Comparison of ENCODE assay signal across 1 cellular context in the genomic region with DNA sequence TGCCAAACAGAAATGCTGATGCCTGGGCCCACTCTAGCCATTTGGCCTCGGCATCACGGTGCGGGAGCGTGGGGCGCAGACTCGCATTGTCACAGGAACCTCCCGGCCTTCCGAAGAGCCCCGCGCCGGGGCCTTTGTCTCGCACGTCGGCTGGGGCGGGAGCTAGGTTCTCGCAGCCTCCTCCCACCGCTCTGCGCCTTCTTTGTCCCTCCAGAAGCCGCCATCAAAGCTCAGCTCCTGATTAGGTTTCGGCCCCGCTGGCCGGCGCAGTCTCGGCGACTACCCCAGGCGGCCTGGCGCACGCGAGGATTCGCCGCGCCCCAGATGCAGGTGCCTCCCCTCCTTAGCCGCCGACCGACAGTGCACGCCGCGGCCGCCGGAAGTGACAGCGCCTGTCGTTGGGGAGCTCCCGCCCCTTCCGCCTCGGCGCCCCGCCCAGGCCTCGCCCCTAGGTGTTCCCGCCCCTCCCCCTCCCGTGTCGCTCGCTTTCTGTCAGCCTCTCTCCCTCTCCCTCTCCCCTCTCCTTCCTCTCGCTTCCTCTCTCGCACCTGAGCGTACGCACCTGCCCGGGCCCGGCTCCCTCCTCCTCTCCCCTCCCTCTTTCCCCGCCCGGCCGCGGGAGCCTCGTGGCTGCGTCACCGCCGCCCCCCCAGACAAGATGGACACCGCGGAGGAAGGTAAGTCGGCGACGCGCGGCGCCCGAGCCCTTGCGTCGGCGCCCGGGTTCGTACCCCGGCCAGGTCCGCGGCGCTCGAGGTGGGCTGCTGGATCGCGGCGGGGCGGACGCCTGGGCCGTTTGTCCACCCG.
TF ChIP-seq lines count a peak whose summit lies in the region.

A gene with protein sequence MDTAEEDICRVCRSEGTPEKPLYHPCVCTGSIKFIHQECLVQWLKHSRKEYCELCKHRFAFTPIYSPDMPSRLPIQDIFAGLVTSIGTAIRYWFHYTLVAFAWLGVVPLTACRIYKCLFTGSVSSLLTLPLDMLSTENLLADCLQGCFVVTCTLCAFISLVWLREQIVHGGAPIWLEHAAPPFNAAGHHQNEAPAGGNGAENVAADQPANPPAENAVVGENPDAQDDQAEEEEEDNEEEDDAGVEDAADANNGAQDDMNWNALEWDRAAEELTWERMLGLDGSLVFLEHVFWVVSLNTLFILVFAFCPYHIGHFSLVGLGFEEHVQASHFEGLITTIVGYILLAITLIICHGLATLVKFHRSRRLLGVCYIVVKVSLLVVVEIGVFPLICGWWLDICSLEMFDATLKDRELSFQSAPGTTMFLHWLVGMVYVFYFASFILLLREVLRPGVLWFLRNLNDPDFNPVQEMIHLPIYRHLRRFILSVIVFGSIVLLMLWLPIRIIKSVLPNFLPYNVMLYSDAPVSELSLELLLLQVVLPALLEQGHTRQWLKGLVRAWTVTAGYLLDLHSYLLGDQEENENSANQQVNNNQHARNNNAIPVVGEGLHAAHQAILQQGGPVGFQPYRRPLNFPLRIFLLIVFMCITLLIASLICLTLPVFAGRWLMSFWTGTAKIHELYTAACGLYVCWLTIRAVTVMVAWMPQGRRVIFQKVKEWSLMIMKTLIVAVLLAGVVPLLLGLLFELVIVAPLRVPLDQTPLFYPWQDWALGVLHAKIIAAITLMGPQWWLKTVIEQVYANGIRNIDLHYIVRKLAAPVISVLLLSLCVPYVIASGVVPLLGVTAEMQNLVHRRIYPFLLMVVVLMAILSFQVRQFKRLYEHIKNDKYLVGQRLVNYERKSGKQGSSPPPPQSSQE (plus strand): TSS at position 455 of the 807 bp plus-strand sequence. CDS start 204 bp downstream, at position 659.

TF ChIP-seq in H1, 55 proteins besides CTCF, POLR2A, EP300 and RAD21 (continues in another document):
- TF ChIP-seq CBX8 (IDR thresholded peaks at IDR 0.05; ENCODE audit: borderline replicate concordance, low read depth, low read length) (no peak), SP2 (IDR thresholded peaks at IDR 0.05; ENCODE audit: low read length) (no peak), TAF1 (IDR thresholded peaks at IDR 0.05; ENCODE audit: low read depth, low read length) (peak; percentile 92), ZNF274 (IDR thresholded peaks at IDR 0.05; ENCODE audit: borderline replicate concordance, extremely low read depth, low read length) (no peak), RXRA (IDR thresholded peaks at IDR 0.05; ENCODE audit: insufficient read depth, low read depth, low read length) (0 out of 2 replicates have a peak, but pooled peaks have one; percentile 5), KDM1A (IDR thresholded peaks at IDR 0.05; ENCODE audit: borderline replicate concordance, low read length) (no peak), GABPA (IDR thresholded peaks at IDR 0.05; ENCODE audit: borderline replicate concordance, insufficient read depth, low read length) (peak; percentile 85), BACH1 (IDR thresholded peaks at IDR 0.05; ENCODE audit: low read length) (peak; percentile 26; the same call in 1 of the 2 replicates), SUZ12 (IDR thresholded peaks at IDR 0.05; ENCODE audit: low read length) (peak; percentile 44; the same call in 1 of the 2 replicates), RNF2 (IDR thresholded peaks at IDR 0.05; ENCODE audit: borderline replicate concordance, low read depth, low read length, missing control alignments, poor library complexity, severe bottlenecking) (no peak), POLR2AphosphoS5 (IDR thresholded peaks at IDR 0.05; ENCODE audit: low read depth, low read length) (peak; percentile 92), SRF (IDR thresholded peaks at IDR 0.05; ENCODE audit: low read depth, low read length) (no peak), BRCA1 (IDR thresholded peaks at IDR 0.05; ENCODE audit: low read depth, low read length) (no peak), TCF12 (IDR thresholded peaks at IDR 0.05; ENCODE audit: low read depth, low read length) (peak; percentile 92), CEBPB (IDR thresholded peaks at IDR 0.05; ENCODE audit: low read depth, low read length) (no peak), HDAC6 (IDR thresholded peaks at IDR 0.05; ENCODE audit: low read depth, low read length) (no peak), CREB1 (IDR thresholded peaks at IDR 0.05) (peak; percentile 79), MAFK (IDR thresholded peaks at IDR 0.05; ENCODE audit: low read depth, low read length) (no peak; the same call in 1 of the 2 replicates), CHD2 (IDR thresholded peaks at IDR 0.05; ENCODE audit: low read length) (peak; percentile 48), SP1 (IDR thresholded peaks at IDR 0.05; ENCODE audit: low read depth, low read length) (peak; percentile 79), KDM4A (IDR thresholded peaks at IDR 0.05; ENCODE audit: low read depth, low read length, severe bottlenecking) (peak; percentile 83), BCL11A (IDR thresholded peaks at IDR 0.05; ENCODE audit: low read depth in 2 of 2, low read length in 2 of 2) (no peak), CTBP2 (IDR thresholded peaks at IDR 0.05; ENCODE audit: borderline replicate concordance, insufficient read depth, insufficient read length, low read length) (peak; percentile 94), NRF1 (IDR thresholded peaks at IDR 0.05; ENCODE audit: low read depth, low read length) (no peak), PHF8 (conservative IDR thresholded peaks at IDR 0.05; ENCODE audit: low read depth, low read length) (peak; percentile 87), RFX5 (IDR thresholded peaks at IDR 0.05; ENCODE audit: borderline replicate concordance, low read depth, low read length) (no peak), EGR1 (IDR thresholded peaks at IDR 0.05; ENCODE audit: borderline replicate concordance, low read depth, low read length) (peak; percentile 97), FOSL1 (IDR thresholded peaks at IDR 0.05; ENCODE audit: insufficient read depth, low read depth, low read length) (no peak), HDAC2 (IDR thresholded peaks at IDR 0.05; ENCODE audit: borderline replicate concordance in 1 of 2, low read depth in 2 of 2, low read length in 2 of 2) (peak in 1 of 2 experiments; percentile 76; a peak in 2 of 4 replicates), JUN (IDR thresholded peaks at IDR 0.05; ENCODE audit: low read depth, low read length) (0 out of 2 replicates have a peak, but pooled peaks have one; percentile 44), GTF2F1 (IDR thresholded peaks at IDR 0.05; ENCODE audit: borderline replicate concordance, low read depth, low read length) (no peak), SAP30 (IDR thresholded peaks at IDR 0.05; ENCODE audit: insufficient read depth, insufficient replicate concordance, low read length) (no peak), KDM5A (IDR thresholded peaks at IDR 0.05; ENCODE audit: low read length) (no peak), CBX5 (IDR thresholded peaks at IDR 0.05; ENCODE audit: low read depth, low read length) (no peak), ASH2L (IDR thresholded peaks at IDR 0.05; ENCODE audit: low read length) (peak; percentile 96), CHD1 (IDR thresholded peaks at IDR 0.05; ENCODE audit: low read depth, low read length) (no peak; the same call in 1 of the 2 replicates), JUND (IDR thresholded peaks at IDR 0.05; ENCODE audit: low read length) (peak; percentile 36; the same call in 1 of the 2 replicates), SP4 (IDR thresholded peaks at IDR 0.05; ENCODE audit: low read length) (peak; percentile 34; the same call in 1 of the 2 replicates), NANOG (IDR thresholded peaks at IDR 0.05; ENCODE audit: insufficient read depth, low read depth, low read length, poor library complexity, severe bottlenecking) (no peak), SIRT6 (IDR thresholded peaks at IDR 0.05; ENCODE audit: low read length) (no peak)
- TF ChIP-seq, protein P1, sequence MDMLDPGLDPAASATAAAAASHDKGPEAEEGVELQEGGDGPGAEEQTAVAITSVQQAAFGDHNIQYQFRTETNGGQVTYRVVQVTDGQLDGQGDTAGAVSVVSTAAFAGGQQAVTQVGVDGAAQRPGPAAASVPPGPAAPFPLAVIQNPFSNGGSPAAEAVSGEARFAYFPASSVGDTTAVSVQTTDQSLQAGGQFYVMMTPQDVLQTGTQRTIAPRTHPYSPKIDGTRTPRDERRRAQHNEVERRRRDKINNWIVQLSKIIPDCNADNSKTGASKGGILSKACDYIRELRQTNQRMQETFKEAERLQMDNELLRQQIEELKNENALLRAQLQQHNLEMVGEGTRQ (IDR thresholded peaks at IDR 0.05; ENCODE audit: low read length) = no peak
- TF ChIP-seq, protein P2, sequence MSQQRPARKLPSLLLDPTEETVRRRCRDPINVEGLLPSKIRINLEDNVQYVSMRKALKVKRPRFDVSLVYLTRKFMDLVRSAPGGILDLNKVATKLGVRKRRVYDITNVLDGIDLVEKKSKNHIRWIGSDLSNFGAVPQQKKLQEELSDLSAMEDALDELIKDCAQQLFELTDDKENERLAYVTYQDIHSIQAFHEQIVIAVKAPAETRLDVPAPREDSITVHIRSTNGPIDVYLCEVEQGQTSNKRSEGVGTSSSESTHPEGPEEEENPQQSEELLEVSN (IDR thresholded peaks at IDR 0.05) = peak; percentile 75
- TF ChIP-seq, protein P3, sequence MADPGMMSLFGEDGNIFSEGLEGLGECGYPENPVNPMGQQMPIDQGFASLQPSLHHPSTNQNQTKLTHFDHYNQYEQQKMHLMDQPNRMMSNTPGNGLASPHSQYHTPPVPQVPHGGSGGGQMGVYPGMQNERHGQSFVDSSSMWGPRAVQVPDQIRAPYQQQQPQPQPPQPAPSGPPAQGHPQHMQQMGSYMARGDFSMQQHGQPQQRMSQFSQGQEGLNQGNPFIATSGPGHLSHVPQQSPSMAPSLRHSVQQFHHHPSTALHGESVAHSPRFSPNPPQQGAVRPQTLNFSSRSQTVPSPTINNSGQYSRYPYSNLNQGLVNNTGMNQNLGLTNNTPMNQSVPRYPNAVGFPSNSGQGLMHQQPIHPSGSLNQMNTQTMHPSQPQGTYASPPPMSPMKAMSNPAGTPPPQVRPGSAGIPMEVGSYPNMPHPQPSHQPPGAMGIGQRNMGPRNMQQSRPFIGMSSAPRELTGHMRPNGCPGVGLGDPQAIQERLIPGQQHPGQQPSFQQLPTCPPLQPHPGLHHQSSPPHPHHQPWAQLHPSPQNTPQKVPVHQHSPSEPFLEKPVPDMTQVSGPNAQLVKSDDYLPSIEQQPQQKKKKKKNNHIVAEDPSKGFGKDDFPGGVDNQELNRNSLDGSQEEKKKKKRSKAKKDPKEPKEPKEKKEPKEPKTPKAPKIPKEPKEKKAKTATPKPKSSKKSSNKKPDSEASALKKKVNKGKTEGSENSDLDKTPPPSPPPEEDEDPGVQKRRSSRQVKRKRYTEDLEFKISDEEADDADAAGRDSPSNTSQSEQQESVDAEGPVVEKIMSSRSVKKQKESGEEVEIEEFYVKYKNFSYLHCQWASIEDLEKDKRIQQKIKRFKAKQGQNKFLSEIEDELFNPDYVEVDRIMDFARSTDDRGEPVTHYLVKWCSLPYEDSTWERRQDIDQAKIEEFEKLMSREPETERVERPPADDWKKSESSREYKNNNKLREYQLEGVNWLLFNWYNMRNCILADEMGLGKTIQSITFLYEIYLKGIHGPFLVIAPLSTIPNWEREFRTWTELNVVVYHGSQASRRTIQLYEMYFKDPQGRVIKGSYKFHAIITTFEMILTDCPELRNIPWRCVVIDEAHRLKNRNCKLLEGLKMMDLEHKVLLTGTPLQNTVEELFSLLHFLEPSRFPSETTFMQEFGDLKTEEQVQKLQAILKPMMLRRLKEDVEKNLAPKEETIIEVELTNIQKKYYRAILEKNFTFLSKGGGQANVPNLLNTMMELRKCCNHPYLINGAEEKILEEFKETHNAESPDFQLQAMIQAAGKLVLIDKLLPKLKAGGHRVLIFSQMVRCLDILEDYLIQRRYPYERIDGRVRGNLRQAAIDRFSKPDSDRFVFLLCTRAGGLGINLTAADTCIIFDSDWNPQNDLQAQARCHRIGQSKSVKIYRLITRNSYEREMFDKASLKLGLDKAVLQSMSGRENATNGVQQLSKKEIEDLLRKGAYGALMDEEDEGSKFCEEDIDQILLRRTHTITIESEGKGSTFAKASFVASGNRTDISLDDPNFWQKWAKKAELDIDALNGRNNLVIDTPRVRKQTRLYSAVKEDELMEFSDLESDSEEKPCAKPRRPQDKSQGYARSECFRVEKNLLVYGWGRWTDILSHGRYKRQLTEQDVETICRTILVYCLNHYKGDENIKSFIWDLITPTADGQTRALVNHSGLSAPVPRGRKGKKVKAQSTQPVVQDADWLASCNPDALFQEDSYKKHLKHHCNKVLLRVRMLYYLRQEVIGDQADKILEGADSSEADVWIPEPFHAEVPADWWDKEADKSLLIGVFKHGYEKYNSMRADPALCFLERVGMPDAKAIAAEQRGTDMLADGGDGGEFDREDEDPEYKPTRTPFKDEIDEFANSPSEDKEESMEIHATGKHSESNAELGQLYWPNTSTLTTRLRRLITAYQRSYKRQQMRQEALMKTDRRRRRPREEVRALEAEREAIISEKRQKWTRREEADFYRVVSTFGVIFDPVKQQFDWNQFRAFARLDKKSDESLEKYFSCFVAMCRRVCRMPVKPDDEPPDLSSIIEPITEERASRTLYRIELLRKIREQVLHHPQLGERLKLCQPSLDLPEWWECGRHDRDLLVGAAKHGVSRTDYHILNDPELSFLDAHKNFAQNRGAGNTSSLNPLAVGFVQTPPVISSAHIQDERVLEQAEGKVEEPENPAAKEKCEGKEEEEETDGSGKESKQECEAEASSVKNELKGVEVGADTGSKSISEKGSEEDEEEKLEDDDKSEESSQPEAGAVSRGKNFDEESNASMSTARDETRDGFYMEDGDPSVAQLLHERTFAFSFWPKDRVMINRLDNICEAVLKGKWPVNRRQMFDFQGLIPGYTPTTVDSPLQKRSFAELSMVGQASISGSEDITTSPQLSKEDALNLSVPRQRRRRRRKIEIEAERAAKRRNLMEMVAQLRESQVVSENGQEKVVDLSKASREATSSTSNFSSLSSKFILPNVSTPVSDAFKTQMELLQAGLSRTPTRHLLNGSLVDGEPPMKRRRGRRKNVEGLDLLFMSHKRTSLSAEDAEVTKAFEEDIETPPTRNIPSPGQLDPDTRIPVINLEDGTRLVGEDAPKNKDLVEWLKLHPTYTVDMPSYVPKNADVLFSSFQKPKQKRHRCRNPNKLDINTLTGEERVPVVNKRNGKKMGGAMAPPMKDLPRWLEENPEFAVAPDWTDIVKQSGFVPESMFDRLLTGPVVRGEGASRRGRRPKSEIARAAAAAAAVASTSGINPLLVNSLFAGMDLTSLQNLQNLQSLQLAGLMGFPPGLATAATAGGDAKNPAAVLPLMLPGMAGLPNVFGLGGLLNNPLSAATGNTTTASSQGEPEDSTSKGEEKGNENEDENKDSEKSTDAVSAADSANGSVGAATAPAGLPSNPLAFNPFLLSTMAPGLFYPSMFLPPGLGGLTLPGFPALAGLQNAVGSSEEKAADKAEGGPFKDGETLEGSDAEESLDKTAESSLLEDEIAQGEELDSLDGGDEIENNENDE (IDR thresholded peaks at IDR 0.05; ENCODE audit: insufficient replicate concordance, low read length) = no peak
- TF ChIP-seq, protein P4, sequence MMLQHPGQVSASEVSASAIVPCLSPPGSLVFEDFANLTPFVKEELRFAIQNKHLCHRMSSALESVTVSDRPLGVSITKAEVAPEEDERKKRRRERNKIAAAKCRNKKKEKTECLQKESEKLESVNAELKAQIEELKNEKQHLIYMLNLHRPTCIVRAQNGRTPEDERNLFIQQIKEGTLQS (IDR thresholded peaks at IDR 0.05; ENCODE audit: insufficient read depth, low read depth, low read length) = no peak
- TF ChIP-seq, protein P5, sequence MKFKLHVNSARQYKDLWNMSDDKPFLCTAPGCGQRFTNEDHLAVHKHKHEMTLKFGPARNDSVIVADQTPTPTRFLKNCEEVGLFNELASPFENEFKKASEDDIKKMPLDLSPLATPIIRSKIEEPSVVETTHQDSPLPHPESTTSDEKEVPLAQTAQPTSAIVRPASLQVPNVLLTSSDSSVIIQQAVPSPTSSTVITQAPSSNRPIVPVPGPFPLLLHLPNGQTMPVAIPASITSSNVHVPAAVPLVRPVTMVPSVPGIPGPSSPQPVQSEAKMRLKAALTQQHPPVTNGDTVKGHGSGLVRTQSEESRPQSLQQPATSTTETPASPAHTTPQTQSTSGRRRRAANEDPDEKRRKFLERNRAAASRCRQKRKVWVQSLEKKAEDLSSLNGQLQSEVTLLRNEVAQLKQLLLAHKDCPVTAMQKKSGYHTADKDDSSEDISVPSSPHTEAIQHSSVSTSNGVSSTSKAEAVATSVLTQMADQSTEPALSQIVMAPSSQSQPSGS (IDR thresholded peaks at IDR 0.05; ENCODE audit: low read length) = no peak
